ENCODE assay signal across 20 cellular contexts in genomic region chr6:38460216-38460615, GRCh38.
A peak's percentile ranks its signal among the peaks of the same experiment; 100 is the strongest.
DNase-seq lines count a peak whose midpoint lies in the region; ATAC-seq and TF ChIP-seq lines count a peak whose summit lies in the region.
"Had no signal": no experiment of that assay in that cellular context is flagged by ENCODE, and none has a peak within 500 bp of the region (broad histone marks: within the 10 kb centered on the region; RNA-seq: fewer than 3 reads in every experiment).

No MANE protein-coding gene starts in this region.

- 28 to 45% methylated on average over 3 of the region's 3 CpGs for WGBS in GM23248 (ENCODE audit: low coverage in 1 of 2, low lambda C conversion rate in 2 of 2, missing lambda C conversion rate in 2 of 2), 2 experiments

- H3K4me2 ChIP-seq in GM23248 (ENCODE audit: unreplicated experiment), result no peak overlapping the region

- H3K27me3 ChIP-seq in GM23248 (replicated peaks; ENCODE audit: insufficient read depth), result no peaks in the 10 kb centered on the region
- H3K27me3 ChIP-seq: heart right ventricle, MG63, upper lobe of left lung had no signal

- DNase-seq in GM23248, result peak; percentile 72
- DNase-seq in astrocyte of the cerebellum (ENCODE audit: low read depth), result peak; percentile 85
- DNase-seq in fibroblast of mammary gland (ENCODE audit: low read depth), result peak; percentile 66
- DNase-seq in stimulated activated effector memory CD8-positive, alpha-beta T cell treated with anti-CD3 and anti-CD28 coated beads, Interleukin-12 subunit alpha, Interleukin-12 subunit beta, amount 100 ng/mL, for 72 hours (ENCODE audit: low spot score in 2 of 2), result no peak
- DNase-seq in ACHN, result no peak
- no peak for DNase-seq in Ammon's horn (ENCODE audit: low spot score)
- DNase-seq in KBM-7, result no peak
- DNase-seq: activated CD4-positive, alpha-beta T cell treated with anti-CD3 and anti-CD28 coated beads for 4 hours; C1 segment of cervical spinal cord; Calu3; caudate nucleus; erythroblast; heart right ventricle; MG63; NCI-H146; stimulated activated CD4-positive, alpha-beta T cell treated with anti-CD3 and anti-CD28 coated beads, Interleukin-12 subunit alpha, Interleukin-12 subunit beta, amount 100 ng/mL, for 4 hours; upper lobe of left lung had no signal

- H3K36me3 ChIP-seq in GM23248 (ENCODE audit: low read depth), result no peaks in the 10 kb centered on the region
- H3K36me3 ChIP-seq: heart right ventricle, MG63, upper lobe of left lung had no signal

- peaks cover 5% of the 10 kb centered on the region for H3K36me3 Mint-ChIP-seq in stimulated activated effector memory CD8-positive, alpha-beta T cell treated with anti-CD3 and anti-CD28 coated beads, Interleukin-12 subunit alpha, Interleukin-12 subunit beta, amount 100 ng/mL, for 72 hours

- H3K4me3 Mint-ChIP-seq in stimulated activated effector memory CD8-positive, alpha-beta T cell treated with anti-CD3 and anti-CD28 coated beads, Interleukin-12 subunit alpha, Interleukin-12 subunit beta, amount 100 ng/mL, for 72 hours, result no peak overlapping the region
- H3K4me3 Mint-ChIP-seq: activated naive CD8-positive, alpha-beta T cell; activated T-helper 1 cell treated with anti-CD3 and anti-CD28 coated beads, Interleukin-12 subunit alpha, Interleukin-12 subunit beta, Interleukin-2, Interleukin-4 antibody, amounts not matched to agents 30 ng/mL and 10 ng/mL and 1 ng/mL, durations not matched to agents 14 hours and 24 hours and 36 hours had no signal

- no peaks in the 10 kb centered on the region for H3K9me3 ChIP-seq in GM23248 (ENCODE audit: low read depth)

- no peaks in the 10 kb centered on the region for H3K4me1 Mint-ChIP-seq in stimulated activated effector memory CD8-positive, alpha-beta T cell treated with anti-CD3 and anti-CD28 coated beads, Interleukin-12 subunit alpha, Interleukin-12 subunit beta, amount 100 ng/mL, for 72 hours

- peak overlapping the region; percentile 32 for H3K27ac Mint-ChIP-seq in stimulated activated effector memory CD8-positive, alpha-beta T cell treated with anti-CD3 and anti-CD28 coated beads, Interleukin-12 subunit alpha, Interleukin-12 subunit beta, amount 100 ng/mL, for 72 hours
- H3K27ac Mint-ChIP-seq: activated naive CD8-positive, alpha-beta T cell; activated T-helper 1 cell treated with anti-CD3 and anti-CD28 coated beads, Interleukin-12 subunit alpha, Interleukin-12 subunit beta, Interleukin-2, Interleukin-4 antibody, amounts not matched to agents 30 ng/mL and 10 ng/mL and 1 ng/mL, durations not matched to agents 14 hours and 24 hours and 36 hours had no signal

- H3K9me2 ChIP-seq in GM23248 (ENCODE audit: insufficient read depth), result no peaks in the 10 kb centered on the region

- H3F3A ChIP-seq in GM23248 (ENCODE audit: insufficient read depth), result no peaks in the 10 kb centered on the region

- H3K79me2 ChIP-seq in GM23248 (ENCODE audit: insufficient read depth), result no peaks in the 10 kb centered on the region

- no peak for TF ChIP-seq CTCF in astrocyte of the cerebellum (IDR thresholded peaks at IDR 0.05; ENCODE audit: low read depth, low read length, missing control alignments)
- no peak for TF ChIP-seq CTCF in fibroblast of mammary gland (conservative IDR thresholded peaks at IDR 0.05; ENCODE audit: control insufficient read depth, insufficient read depth, low read depth, low read length)

- H2AFZ ChIP-seq in GM23248, result no peak overlapping the region

- in situ Hi-C loops in GM23248 (cut with MboI) (no loop called here), astrocyte of the cerebellum (cut with HindIII; ENCODE audit: low sequenced_read_pairs) (no loop called here), ACHN (cut with HindIII; ENCODE audit: low pct_ligation_motif_present, low pct_unique_long_range_greater_than_20kb, low sequenced_read_pairs) (no loop called here), KBM-7 (cut with MboI; ENCODE audit: low pct_unique_long_range_greater_than_20kb, low sequenced_read_pairs) (no loop called here)

- ATAC-seq in stimulated activated effector memory CD8-positive, alpha-beta T cell treated with anti-CD3 and anti-CD28 coated beads, Interleukin-12 subunit alpha, Interleukin-12 subunit beta, amount 100 ng/mL, for 72 hours, result no peak
- ATAC-seq: heart right ventricle, HepG2 had no signal

- H3K4me3 ChIP-seq in GM23248 (no peak overlapping the region), astrocyte of the cerebellum (ENCODE audit: low read depth, low read length) (no peak overlapping the region), fibroblast of mammary gland (ENCODE audit: control insufficient read depth, low read depth, low read length) (no peak overlapping the region)
- H3K4me3 ChIP-seq: heart right ventricle, MG63, upper lobe of left lung had no signal

- no peak overlapping the region for H3K27ac ChIP-seq in GM23248
- H3K27ac ChIP-seq: heart right ventricle, upper lobe of left lung had no signal

- no peak overlapping the region for H3K9ac ChIP-seq in GM23248

- peaks cover 7% of the 10 kb centered on the region; the same call in 1 of the 2 replicates for H3K4me1 ChIP-seq in GM23248 (ENCODE audit: insufficient read depth)
- H3K4me1 ChIP-seq: heart right ventricle, upper lobe of left lung had no signal

- peaks cover 2% of the 10 kb centered on the region for H3K9me3 Mint-ChIP-seq in stimulated activated effector memory CD8-positive, alpha-beta T cell treated with anti-CD3 and anti-CD28 coated beads, Interleukin-12 subunit alpha, Interleukin-12 subunit beta, amount 100 ng/mL, for 72 hours
- H3K9me3 Mint-ChIP-seq: activated T-helper 1 cell treated with anti-CD3 and anti-CD28 coated beads, Interleukin-12 subunit alpha, Interleukin-12 subunit beta, Interleukin-2, Interleukin-4 antibody, amounts not matched to agents 30 ng/mL and 10 ng/mL and 1 ng/mL, durations not matched to agents 14 hours and 24 hours and 36 hours had no signal

- no peaks in the 10 kb centered on the region for H4K20me1 ChIP-seq in GM23248 (ENCODE audit: insufficient read depth)

Comparison
In these comparisons a context has a peak if more than half of its experiments do, and no peak if none do; other contexts are left out.
1. DNase-seq: peak in GM23248 (single experiment), astrocyte of the cerebellum (single experiment) and fibroblast of mammary gland (single experiment); none in stimulated activated effector memory CD8-positive, alpha-beta T cell treated with anti-CD3 and anti-CD28 coated beads, Interleukin-12 subunit alpha, Interleukin-12 subunit beta, amount 100 ng/mL, for 72 hours (0 of 2), ACHN (single experiment), Ammon's horn (single experiment) and KBM-7 (single experiment).